16 cellular contexts compared by ENCODE assay signal in the genomic region with DNA sequence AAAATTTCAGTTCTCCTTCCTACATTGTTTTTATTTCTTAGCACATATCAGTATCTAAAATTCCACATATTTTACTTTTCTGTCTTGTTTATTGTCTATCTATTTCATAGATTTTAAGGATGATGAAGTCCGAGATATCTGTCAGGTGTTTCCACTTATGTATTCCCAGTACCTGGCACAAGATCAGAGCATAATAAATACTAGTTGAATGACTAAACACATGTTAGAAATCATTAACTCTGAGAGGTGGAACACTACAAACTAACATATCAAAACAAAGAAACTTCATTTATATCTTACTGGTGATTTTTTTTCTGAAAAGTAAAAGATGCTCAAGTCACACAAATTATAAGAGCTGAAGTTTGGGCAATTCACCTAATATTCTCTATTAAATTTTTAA.
DNase-seq lines count a peak whose midpoint lies in the region; ATAC-seq and TF ChIP-seq lines count a peak whose summit lies in the region.
"Had no signal": no experiment of that assay in that cellular context is flagged by ENCODE, and none has a peak within 500 bp of the region (broad histone marks: within the 10 kb centered on the region; RNA-seq: fewer than 3 reads in every experiment).

No MANE protein-coding gene starts in this region.

- H3K4me1 Mint-ChIP-seq in mesothelial cell of epicardium = peaks cover 3% of the 10 kb centered on the region
- H3K4me1 Mint-ChIP-seq: B cell had no signal

- DNase-seq in epithelial cell of proximal tubule (ENCODE audit: low read depth) (peak; percentile 16), kidney glomerular epithelial cell (lab: John Stamatoyannopoulos, UW) (peak; percentile 68), mesothelial cell of epicardium (ENCODE audit: low spot score in 2 of 2, unreplicated experiment in 2 of 2) (no peak), iPS-NIHi7 (ENCODE audit: extremely low spot score) (no peak), NOMO-1 treated with DMSO at 0.1 percent for 48 hours (lab: John Stamatoyannopoulos, UW; ENCODE audit: unreplicated experiment) (no peak)
- DNase-seq: AML-193; Caco-2; Calu3; CD4-positive, alpha-beta T cell; CD8-positive, alpha-beta T cell; DMS79 treated with DMSO at 0.1 percent for 48 hours; GF-D8 had no signal

- no peaks in the 10 kb centered on the region for H3K27me3 Mint-ChIP-seq in mesothelial cell of epicardium (ENCODE audit: low read depth)
- H3K27me3 Mint-ChIP-seq: B cell; CD4-positive, alpha-beta T cell had no signal

- no peak for ATAC-seq in HG02870 (IDR thresholded peaks at IDR 0.05; ENCODE audit: unreplicated experiment)
- ATAC-seq: A549; CD8-positive, alpha-beta T cell had no signal

- peak overlapping the region; percentile 32 for H3K27ac Mint-ChIP-seq in mesothelial cell of epicardium
- H3K27ac Mint-ChIP-seq: B cell; CD4-positive, alpha-beta T cell; CD8-positive, alpha-beta T cell had no signal

- no peak overlapping the region for H3K4me3 Mint-ChIP-seq in mesothelial cell of epicardium
- H3K4me3 Mint-ChIP-seq: B cell; CD4-positive, alpha-beta T cell; CD8-positive, alpha-beta T cell had no signal

- TF ChIP-seq CTCF in epithelial cell of proximal tubule (conservative IDR thresholded peaks at IDR 0.05; ENCODE audit: low read depth, low read length) (no peak), mesothelial cell of epicardium (IDR thresholded peaks at IDR 0.05; ENCODE audit: unreplicated experiment) (no peak)

- no peak overlapping the region for H3K4me3 ChIP-seq in epithelial cell of proximal tubule (ENCODE audit: low read depth, low read length)
- H3K4me3 ChIP-seq: A549; BLaER1 treated with 17β-estradiol and CSF1 and Interleukin-3, amounts not matched to agents 10 nM and 100 nM had no signal

- peaks cover 3% of the 10 kb centered on the region for H3K9me3 Mint-ChIP-seq in mesothelial cell of epicardium

- peaks cover 2% of the 10 kb centered on the region for H3K36me3 Mint-ChIP-seq in mesothelial cell of epicardium
- H3K36me3 Mint-ChIP-seq: CD8-positive, alpha-beta T cell had no signal

Comparison
In these comparisons a context has a peak if more than half of its experiments do, and no peak if none do; other contexts are left out.
1. DNase-seq: peak in epithelial cell of proximal tubule (single experiment) and kidney glomerular epithelial cell (single experiment); none in mesothelial cell of epicardium (0 of 2), iPS-NIHi7 (single experiment) and NOMO-1 treated with DMSO at 0.1 percent for 48 hours (single experiment).